Comparison of ENCODE assay signal across 8 cellular contexts in genomic region chr11:33774356-33775063, GRCh38. TPM values are rescaled to one million over a fixed set of nuclear protein-coding genes. Genes with fewer than 3 reads are reported as not detected.
DNase-seq lines count a peak whose midpoint lies in the region; ATAC-seq and TF ChIP-seq lines count a peak whose summit lies in the region.

FBXO3 (minus strand) TSS chr11:33774520; CDS start chr11:33774497, 23 bp downstream.

- no peaks in the 10 kb centered on the region for H3K9me3 Mint-ChIP-seq in activated T-cell treated with anti-CD3 and anti-CD28 coated beads, Interleukin-2, amount 50 U/mL, for 72 hours

- peaks cover 0 to 3% of the 10 kb centered on the region in 2 donors for H3K36me3 Mint-ChIP-seq in activated T-cell treated with anti-CD3 and anti-CD28 coated beads, Interleukin-2, amount 50 U/mL, for 72 hours (ENCODE audit: insufficient read depth in 2 of 2)

- WGBS in esophagus squamous epithelium, 2 donors: 0 to 3% methylated on average over 10 to 21 of the region's 49 CpGs

- peak; percentile 64 for ATAC-seq in GM21786 (IDR thresholded peaks at IDR 0.05; ENCODE audit: unreplicated experiment)
- peak; percentile 88 for ATAC-seq in activated T-cell treated with anti-CD3 and anti-CD28 coated beads, Interleukin-2, amount 50 U/mL, for 72 hours (replicated peaks in 1 of 2)

- no peak for TF ChIP-seq CTCF in Peyer's patch (IDR thresholded peaks at IDR 0.05)
- no peak for TF ChIP-seq CTCF in esophagus squamous epithelium (IDR thresholded peaks at IDR 0.05)

- H3K4me1 ChIP-seq in Peyer's patch: peaks cover 0 to 20% (median 11%) of the 10 kb centered on the region in 4 donors
- peaks cover 9 to 68% (median 27%) of the 10 kb centered on the region in 3 donors for H3K4me1 ChIP-seq in esophagus squamous epithelium
- H3K4me1 ChIP-seq in muscle layer of duodenum (ENCODE audit: control insufficient read depth in 1 of 2, insufficient read depth in 2 of 2, low read length in 2 of 2): peaks cover 14 to 41% of the 10 kb centered on the region in 2 donors

- peaks cover 17% of the 10 kb centered on the region for H3K27me3 Mint-ChIP-seq in activated T-cell treated with anti-CD3 and anti-CD28 coated beads, Interleukin-2, amount 50 U/mL, for 72 hours (ENCODE audit: low read depth)

- H3K27me3 ChIP-seq in Peyer's patch (no peaks in the 10 kb centered on the region), esophagus squamous epithelium (peaks cover 0 to 13% (median 0%) of the 10 kb centered on the region in 4 donors), muscle layer of duodenum (ENCODE audit: low read depth, low read length) (no peaks in the 10 kb centered on the region)

- peak within 1 kb of the TSS; percentile 87 for H3K27ac Mint-ChIP-seq in activated T-cell treated with anti-CD3 and anti-CD28 coated beads, Interleukin-2, amount 50 U/mL, for 72 hours

- peak; percentile 51 for DNase-seq in DMS153 treated with DMSO at 0.1 percent for 48 hours (lab: John Stamatoyannopoulos, UW; ENCODE audit: unreplicated experiment)
- peak; percentile 91 to 95 (median 92) for DNase-seq in Peyer's patch
- peak; percentile 73 to 74 for DNase-seq in activated T-cell treated with anti-CD3 and anti-CD28 coated beads, Interleukin-2, amount 50 U/mL, for 72 hours
- DNase-seq in esophagus squamous epithelium (lab: John Stamatoyannopoulos, UW): peak; percentile 63
- DNase-seq in stimulated activated CD8-positive, alpha-beta memory T cell treated with anti-CD3 and anti-CD28 coated beads, Interleukin-7, amount 100 ng/mL, for 4 hours (ENCODE audit: low read depth in 2 of 2): peak; percentile 75 to 85

- H3K36me3 ChIP-seq in KOPT-K1 (ENCODE audit: insufficient read depth, low read length) (no peaks in the 10 kb centered on the region), Peyer's patch (peaks cover 0 to 11% (median 0%) of the 10 kb centered on the region in 3 donors), esophagus squamous epithelium (peaks cover 0 to 11% (median 0%) of the 10 kb centered on the region in 3 donors), muscle layer of duodenum (ENCODE audit: control insufficient read depth in 1 of 2, insufficient read depth in 2 of 2, low read length in 2 of 2) (peaks cover 0 to 5% of the 10 kb centered on the region in 2 donors)

- peaks cover 45% of the 10 kb centered on the region for H3K4me1 Mint-ChIP-seq in activated T-cell treated with anti-CD3 and anti-CD28 coated beads, Interleukin-2, amount 50 U/mL, for 72 hours (ENCODE audit: low read depth)

- intact Hi-C loops in esophagus squamous epithelium (cut with DNase I): no loop called here

- H3K27ac ChIP-seq in KOPT-K1 (ENCODE audit: low read depth, low read length, poor library complexity, severe bottlenecking) (peak within 1 kb of the TSS; percentile 48), Peyer's patch (peak within 1 kb of the TSS; percentile 74 to 83 (median 76)), esophagus squamous epithelium (peak within 1 kb of the TSS; percentile 84 to 94 (median 91)), muscle layer of duodenum (ENCODE audit: low read length) (peak within 1 kb of the TSS; percentile 57)

- TF ChIP-seq POLR2A in Peyer's patch (IDR thresholded peaks at IDR 0.05): no peak
- TF ChIP-seq POLR2A in esophagus squamous epithelium (IDR thresholded peaks at IDR 0.05): peak in 2 of 4 donors; percentile 47 to 48

- H3K4me3 Mint-ChIP-seq in activated T-cell treated with anti-CD3 and anti-CD28 coated beads, Interleukin-2, amount 50 U/mL, for 72 hours: peak within 1 kb of the TSS; percentile 97 to 98

- H3K4me3 ChIP-seq in Peyer's patch: peak within 1 kb of the TSS; percentile 83 to 95 (median 90)
- peak within 1 kb of the TSS; percentile 78 to 97 (median 90) for H3K4me3 ChIP-seq in esophagus squamous epithelium
- H3K4me3 ChIP-seq in muscle layer of duodenum (ENCODE audit: low read depth in 1 of 2, low read length in 2 of 2): peak within 1 kb of the TSS; percentile 82 to 95

- H3K9me3 ChIP-seq in KOPT-K1 (ENCODE audit: insufficient read depth, low read length, poor library complexity, severe bottlenecking): no peaks in the 10 kb centered on the region
- no peaks in the 10 kb centered on the region for H3K9me3 ChIP-seq in Peyer's patch
- no peaks in the 10 kb centered on the region for H3K9me3 ChIP-seq in esophagus squamous epithelium
- H3K9me3 ChIP-seq in muscle layer of duodenum (ENCODE audit: control insufficient read depth in 1 of 2, low read length in 2 of 2): no peaks in the 10 kb centered on the region

RNA-seq across cellular contexts. Expression of gene FBXO3, which starts in this region (rescaled TPM):
- total RNA-seq in Peyer's patch: 10 to 100 TPM; 25.6 to 42.9 (median 27.8) TPM
- 10 to 100 TPM; 20.1 to 22.2 TPM for total RNA-seq in activated T-cell treated with anti-CD3 and anti-CD28 coated beads, Interleukin-2, amount 50 U/mL, for 72 hours
- 10 to 100 TPM; 27.3 to 43.9 (median 34.4) TPM for total RNA-seq in esophagus squamous epithelium

Comparison
In these comparisons a context has a peak if more than half of its experiments do, and no peak if none do; other contexts are left out.
1. Peak in every context shown above with its lines: DNase-seq, ATAC-seq, H3K4me3 ChIP-seq and H3K27ac ChIP-seq.